15 cellular contexts compared by ENCODE assay signal in genomic region chr13:95180513-95181245, GRCh38.
A peak's percentile ranks its signal among the peaks of the same experiment; 100 is the strongest.
DNase-seq lines count a peak whose midpoint lies in the region; ATAC-seq and TF ChIP-seq lines count a peak whose summit lies in the region.
"Had no signal": no experiment of that assay in that cellular context is flagged by ENCODE, and none has a peak within 500 bp of the region (broad histone marks: within the 10 kb centered on the region; RNA-seq: fewer than 3 reads in every experiment).

No MANE protein-coding gene starts in this region.

- H3K9me3 ChIP-seq in mucosa of descending colon, result no peaks in the 10 kb centered on the region
- H3K9me3 ChIP-seq: neutrophil, SK-N-SH had no signal

- ATAC-seq in GM21619 (IDR thresholded peaks at IDR 0.05; ENCODE audit: unreplicated experiment) (peak; percentile 3), mucosa of descending colon (peak; percentile 89), GM21786 (IDR thresholded peaks at IDR 0.05; ENCODE audit: unreplicated experiment) (no peak)
- ATAC-seq in activated T-cell treated with anti-CD3 and anti-CD28 coated beads, Interleukin-2, amount 50 U/mL, for 4 hours, result no peak
- ATAC-seq: WTC11 had no signal

- DNase-seq in Ammon's horn (ENCODE audit: low spot score) (peak; percentile 34), mucosa of descending colon (peak in 1 of 3 donors; percentile 31), NK-92 (lab: John Stamatoyannopoulos, UW; ENCODE audit: unreplicated experiment) (no peak), NCI-H524 treated with DMSO at 0.1 percent for 48 hours (lab: John Stamatoyannopoulos, UW) (no peak)
- DNase-seq in activated T-cell treated with anti-CD3 and anti-CD28 coated beads, Interleukin-2, amount 50 U/mL, for 4 hours, result no peak
- DNase-seq: DMS153; SK-N-SH; stimulated activated CD4-positive, alpha-beta T cell treated with anti-CD3 and anti-CD28 coated beads, Interleukin-12 subunit alpha, Interleukin-12 subunit beta, amount 100 ng/mL, for 4 hours had no signal

- H3K4me3 Mint-ChIP-seq in dendritic cell treated with granulocyte-macrophage colony-stimulating factor and Interleukin-4, amounts not matched to agents 40 ng/mL and 50 ng/mL, for 4 days, result no peak overlapping the region
- no peak overlapping the region for H3K4me3 Mint-ChIP-seq in activated T-cell treated with anti-CD3 and anti-CD28 coated beads, Interleukin-2, amount 50 U/mL, for 4 hours
- H3K4me3 Mint-ChIP-seq: activated naive CD4-positive, alpha-beta T cell treated with anti-CD3 and anti-CD28 coated beads, Interleukin-2, amount 50 U/mL, for 24 hours; central memory CD8-positive, alpha-beta T cell; WTC11 had no signal

- TF ChIP-seq CTCF in mucosa of descending colon (IDR thresholded peaks at IDR 0.05), result no peak

- no peaks in the 10 kb centered on the region for H3K36me3 ChIP-seq in mucosa of descending colon (ENCODE audit: low read depth)
- H3K36me3 ChIP-seq: neutrophil had no signal

- H3K4me1 Mint-ChIP-seq in dendritic cell treated with granulocyte-macrophage colony-stimulating factor and Interleukin-4, amounts not matched to agents 40 ng/mL and 50 ng/mL, for 4 days (ENCODE audit: low read depth), result peaks cover 40% of the 10 kb centered on the region
- H3K4me1 Mint-ChIP-seq in activated T-cell treated with anti-CD3 and anti-CD28 coated beads, Interleukin-2, amount 50 U/mL, for 4 hours (ENCODE audit: low read depth), result peaks cover 52% of the 10 kb centered on the region
- H3K4me1 Mint-ChIP-seq: WTC11 had no signal

- H3K4me3 ChIP-seq in mucosa of descending colon, result no peak overlapping the region

- H3K36me3 Mint-ChIP-seq in dendritic cell treated with granulocyte-macrophage colony-stimulating factor and Interleukin-4, amounts not matched to agents 40 ng/mL and 50 ng/mL, for 4 days (ENCODE audit: low read depth), result peaks cover 15% of the 10 kb centered on the region
- H3K36me3 Mint-ChIP-seq in activated T-cell treated with anti-CD3 and anti-CD28 coated beads, Interleukin-2, amount 50 U/mL, for 4 hours (ENCODE audit: insufficient read depth), result peaks cover 25% of the 10 kb centered on the region

- H3K9me3 Mint-ChIP-seq in dendritic cell treated with granulocyte-macrophage colony-stimulating factor and Interleukin-4, amounts not matched to agents 40 ng/mL and 50 ng/mL, for 4 days, result no peaks in the 10 kb centered on the region
- peaks cover 11% of the 10 kb centered on the region for H3K9me3 Mint-ChIP-seq in activated T-cell treated with anti-CD3 and anti-CD28 coated beads, Interleukin-2, amount 50 U/mL, for 4 hours
- H3K9me3 Mint-ChIP-seq: central memory CD8-positive, alpha-beta T cell; WTC11 had no signal

- intact Hi-C loops in dendritic cell treated with granulocyte-macrophage colony-stimulating factor and Interleukin-4, amounts not matched to agents 40 ng/mL and 50 ng/mL, for 4 days (cut with micrococcal nuclease), result loop anchor here (10.0 kb wide), 2 partner anchors 506 to 654 kb away; no protein-coding TSS in a partner anchor
- intact Hi-C loops in mucosa of descending colon (cut with DNase I, micrococcal nuclease), result no loop called here

- H3K27ac Mint-ChIP-seq in dendritic cell treated with granulocyte-macrophage colony-stimulating factor and Interleukin-4, amounts not matched to agents 40 ng/mL and 50 ng/mL, for 4 days, result peak overlapping the region; percentile 40
- H3K27ac Mint-ChIP-seq: activated naive CD4-positive, alpha-beta T cell treated with anti-CD3 and anti-CD28 coated beads, Interleukin-2, amount 50 U/mL, for 24 hours; WTC11 had no signal

- H3K4me1 ChIP-seq in mucosa of descending colon (ENCODE audit: low read depth), result peaks cover 14% of the 10 kb centered on the region

- H3K27me3 Mint-ChIP-seq in dendritic cell treated with granulocyte-macrophage colony-stimulating factor and Interleukin-4, amounts not matched to agents 40 ng/mL and 50 ng/mL, for 4 days, result no peaks in the 10 kb centered on the region
- no peaks in the 10 kb centered on the region for H3K27me3 Mint-ChIP-seq in activated T-cell treated with anti-CD3 and anti-CD28 coated beads, Interleukin-2, amount 50 U/mL, for 4 hours (ENCODE audit: low read depth)
- H3K27me3 Mint-ChIP-seq: activated naive CD4-positive, alpha-beta T cell treated with anti-CD3 and anti-CD28 coated beads, Interleukin-2, amount 50 U/mL, for 24 hours; central memory CD8-positive, alpha-beta T cell had no signal

Comparison
In these comparisons a context has a peak if more than half of its experiments do, and no peak if none do; other contexts are left out.
1. ATAC-seq: peak in GM21619 (single experiment) and mucosa of descending colon (single experiment); none in GM21786 (single experiment) and activated T-cell treated with anti-CD3 and anti-CD28 coated beads, Interleukin-2, amount 50 U/mL, for 4 hours (0 of 2).